ENCODE assay signal across 15 cellular contexts in the genomic region with DNA sequence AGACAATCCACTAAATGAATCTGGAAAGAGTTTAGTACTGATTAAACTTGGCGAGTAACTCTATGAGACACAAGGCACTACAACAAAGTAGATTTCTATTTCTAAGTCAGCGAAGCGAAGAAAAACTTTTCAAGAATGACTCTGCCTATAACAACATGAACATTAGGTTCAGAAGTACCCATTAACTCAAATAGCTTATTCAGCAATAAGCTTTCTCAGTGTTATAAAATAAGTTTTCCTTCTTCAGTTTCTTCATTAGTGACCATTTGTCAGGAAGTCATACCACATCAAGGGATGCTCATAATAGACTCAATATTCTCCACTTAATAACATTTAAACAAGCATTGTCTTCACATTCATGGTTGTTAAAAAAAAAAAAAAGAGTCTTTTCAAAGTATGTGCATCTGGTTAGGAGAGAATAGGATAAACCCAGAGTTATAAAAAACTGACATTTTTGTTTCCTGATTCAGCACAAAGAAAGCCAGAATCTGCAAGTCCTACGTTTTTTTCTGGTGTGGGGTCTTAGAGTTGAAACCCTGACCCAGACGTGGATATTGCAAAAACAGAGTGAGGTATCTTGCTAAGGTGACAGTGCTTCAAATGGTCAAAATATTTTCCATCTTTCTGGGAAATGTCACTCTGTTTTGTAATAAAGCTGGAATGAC.
DNase-seq lines count a peak whose midpoint lies in the region; ATAC-seq and TF ChIP-seq lines count a peak whose summit lies in the region.
"Had no signal": no experiment of that assay in that cellular context is flagged by ENCODE, and none has a peak within 500 bp of the region (broad histone marks: within the 10 kb centered on the region; RNA-seq: fewer than 3 reads in every experiment).

No MANE protein-coding gene starts in this region.

- H4K5ac ChIP-seq in IMR-90 (ENCODE audit: low read depth, low read length) = no peak overlapping the region

- no peak overlapping the region for H2BK5ac ChIP-seq in IMR-90 (ENCODE audit: low read depth, low read length, poor library complexity, severe bottlenecking)

- no peak for TF ChIP-seq POLR2A in IMR-90 (IDR thresholded peaks at IDR 0.05; ENCODE audit: low read depth, low read length)

- peaks cover 16% of the 10 kb centered on the region for H3F3A ChIP-seq in smooth muscle cell (ENCODE audit: low read depth)

- no peaks in the 10 kb centered on the region for H3K9me1 ChIP-seq in IMR-90 (ENCODE audit: insufficient read depth, low read length)

- TF ChIP-seq CTCF in IMR-90 (conservative IDR thresholded peaks at IDR 0.05; ENCODE audit: low read depth, low read length) (no peak), fibroblast of the aortic adventitia (IDR thresholded peaks at IDR 0.05; ENCODE audit: insufficient read depth, low read length) (no peak), smooth muscle cell (IDR thresholded peaks at IDR 0.05; ENCODE audit: borderline replicate concordance, insufficient read depth, poor library complexity, severe bottlenecking) (no peak), dorsolateral prefrontal cortex (IDR thresholded peaks at IDR 0.05 in 54 of 56, conservative IDR thresholded peaks at IDR 0.05 in 2 of 56; ENCODE audit: low read depth in 1 of 56, partially characterized antibody in 56 of 56) (no peak), mammary epithelial cell (conservative IDR thresholded peaks at IDR 0.05 in 1 of 2, IDR thresholded peaks at IDR 0.05 in 1 of 2; ENCODE audit: extremely low read depth in 1 of 2, insufficient read depth in 1 of 2, low read depth in 1 of 2, low read length in 2 of 2) (no peak), WERI-Rb-1 (IDR thresholded peaks at IDR 0.05; ENCODE audit: low read depth, low read length) (no peak)

- no peak overlapping the region for H2AK9ac ChIP-seq in IMR-90 (replicated peaks; ENCODE audit: low read depth, low read length, poor library complexity)

- CTCF ChIA-PET in IMR-90 (lab: Yijun Ruan, JAX) (no interaction called here), mammary epithelial cell (lab: Charles Lee; ENCODE audit: low non-redundant PET) (no interaction called here)

- H3K4me1 ChIP-seq in IMR-90 (ENCODE audit: control insufficient read depth, insufficient read depth, low read length) (peaks cover 2% of the 10 kb centered on the region; the same call in 1 of the 2 replicates), smooth muscle cell (ENCODE audit: low read depth) (peaks cover 3% of the 10 kb centered on the region), mammary epithelial cell (ENCODE audit: insufficient read depth, low read length) (peaks cover 35% of the 10 kb centered on the region)

- H3K9ac ChIP-seq in IMR-90 (ENCODE audit: low read depth, low read length) (no peak overlapping the region), smooth muscle cell (ENCODE audit: low read depth) (peak overlapping the region; percentile 22), mammary epithelial cell (ENCODE audit: insufficient read depth, low read length) (no peak overlapping the region)

- no peak overlapping the region for H3K4ac ChIP-seq in IMR-90 (ENCODE audit: low read depth, low read length)

- H2AK5ac ChIP-seq in IMR-90 (ENCODE audit: low read depth, low read length) = no peak overlapping the region

- no peaks in the 10 kb centered on the region for H3K36me3 ChIP-seq in IMR-90 (ENCODE audit: control insufficient read depth, insufficient read depth, low read length)
- no peaks in the 10 kb centered on the region for H3K36me3 ChIP-seq in smooth muscle cell (ENCODE audit: low read depth)
- H3K36me3 ChIP-seq in mammary epithelial cell (ENCODE audit: insufficient read depth, low read length) = no peaks in the 10 kb centered on the region
- H3K36me3 ChIP-seq in WERI-Rb-1 = no peaks in the 10 kb centered on the region

- H3K79me2 ChIP-seq in smooth muscle cell (ENCODE audit: low read depth) (no peaks in the 10 kb centered on the region), mammary epithelial cell (ENCODE audit: insufficient read depth, low read length) (no peaks in the 10 kb centered on the region)

- H2BK20ac ChIP-seq in IMR-90 (ENCODE audit: low read depth, low read length) = no peak overlapping the region

- 0% methylated on average over 1 of the region's 5 CpGs; no CpG with 5 or more reads in 1 of the 2 experiments for WGBS in IMR-90 (ENCODE audit: extremely low coverage in 2 of 2, insufficient read length in 1 of 2), 2 experiments
- WGBS in smooth muscle cell (ENCODE audit: low lambda C conversion rate) = 59% methylated on average over 5 of the region's 5 CpGs
- 85% methylated on average over 5 of the region's 5 CpGs for WGBS in mammary epithelial cell (ENCODE audit: low coverage, missing lambda C conversion rate)

- H3K27me3 ChIP-seq in IMR-90 (ENCODE audit: control insufficient read depth, insufficient read depth, low read length) (no peaks in the 10 kb centered on the region), smooth muscle cell (ENCODE audit: low read depth) (no peaks in the 10 kb centered on the region), dorsolateral prefrontal cortex (peaks cover 0 to 3% (median 0%) of the 10 kb centered on the region in 45 donors), mammary epithelial cell (ENCODE audit: insufficient read depth, low read length) (no peaks in the 10 kb centered on the region), WERI-Rb-1 (ENCODE audit: insufficient read depth, low read depth, severe bottlenecking) (no peaks in the 10 kb centered on the region)

- BruUV-seq in IMR-90 (replicated peaks; lab: Mats Ljungman, UMichigan) (no TSS peak), mammary epithelial cell (replicated peaks; lab: Mats Ljungman, UMichigan) (no TSS peak)

- no peak overlapping the region for H3K23ac ChIP-seq in IMR-90 (ENCODE audit: low read depth, low read length)

- in situ Hi-C loops in IMR-90 (cut with MboI; ENCODE audit: low sequenced_read_pairs) = no loop called here
- in situ Hi-C loops in mammary epithelial cell (cut with MboI; ENCODE audit: low sequenced_read_pairs in 2 of 2) = no loop called here

- H3K4me3 ChIP-seq in IMR-90 (ENCODE audit: insufficient read depth, low read depth, low read length) (no peak overlapping the region), fibroblast of the aortic adventitia (ENCODE audit: low read depth, low read length) (no peak overlapping the region), smooth muscle cell (no peak overlapping the region), dorsolateral prefrontal cortex (no peak overlapping the region), mammary epithelial cell (replicated peaks in 1 of 3; ENCODE audit: insufficient read depth in 1 of 3, low read depth in 2 of 3, low read length in 3 of 3) (no peak overlapping the region), WERI-Rb-1 (ENCODE audit: low read depth, low read length) (no peak overlapping the region)

- POLR2A ChIA-PET in IMR-90 (lab: Charles Lee; ENCODE audit: unreplicated experiment) = interaction anchor here (0.6 kb wide), 1 partner anchor 87 kb away, joined by 5 read pairs; no protein-coding TSS in a partner anchor

- DNase-seq in IMR-90 (peak; percentile 28), astrocyte of the hippocampus (ENCODE audit: low read depth, low spot score) (peak; percentile 22), fibroblast of the aortic adventitia (ENCODE audit: low read depth) (peak; percentile 31), smooth muscle cell (lab: John Stamatoyannopoulos, UW; ENCODE audit: unreplicated experiment) (no peak), dorsolateral prefrontal cortex (no peak), mammary epithelial cell (no peak), WERI-Rb-1 (no peak)
- DNase-seq: GDM1, HCEC 1CT, NCI-H1436, NCI-H2029, NCI-H345, NCI-H524 treated with DMSO at 0.1 percent for 48 hours, PC-3, RPMI8226 had no signal

- no peaks in the 10 kb centered on the region for H3K9me3 ChIP-seq in IMR-90 (ENCODE audit: control insufficient read depth, insufficient read depth, low read length)
- H3K9me3 ChIP-seq in smooth muscle cell (replicated peaks; ENCODE audit: low read depth) = no peaks in the 10 kb centered on the region
- H3K9me3 ChIP-seq in mammary epithelial cell (replicated peaks; ENCODE audit: insufficient read depth, low read length) = peaks cover 3% of the 10 kb centered on the region
- peaks cover 1% of the 10 kb centered on the region for H3K9me3 ChIP-seq in WERI-Rb-1 (ENCODE audit: severe bottlenecking)

- no peak overlapping the region for H3K27ac ChIP-seq in IMR-90 (ENCODE audit: insufficient read depth, low read length)
- peak overlapping the region; percentile 81 for H3K27ac ChIP-seq in smooth muscle cell (ENCODE audit: low read depth)
- H3K27ac ChIP-seq in dorsolateral prefrontal cortex = no peak overlapping the region
- no peak overlapping the region for H3K27ac ChIP-seq in mammary epithelial cell (ENCODE audit: insufficient read depth, low read depth, low read length)
- H3K27ac ChIP-seq in WERI-Rb-1 = no peak overlapping the region

- ATAC-seq in IMR-90 (ENCODE audit: low read depth) = no peak
- ATAC-seq: PC-3 had no signal

- intact Hi-C loops in IMR-90 (cut with micrococcal nuclease) = no loop called here
- intact Hi-C loops in dorsolateral prefrontal cortex (cut with DNase I) = no loop called here
- intact Hi-C loops in mammary epithelial cell (cut with micrococcal nuclease) = no loop called here

- no peak overlapping the region for H3K56ac ChIP-seq in IMR-90 (ENCODE audit: extremely low read depth, insufficient read depth, low read length)

- no peak for TF ChIP-seq RAD21 in IMR-90 (IDR thresholded peaks at IDR 0.05; ENCODE audit: low read length)

- H3K18ac ChIP-seq in IMR-90 (ENCODE audit: low read depth, low read length) = 0 out of 2 replicates have a peak overlapping the region, but pooled peaks have one; percentile 18

- no peak overlapping the region for H4K8ac ChIP-seq in IMR-90 (ENCODE audit: low read depth in 2 of 2, low read length in 2 of 2)

- peak overlapping the region; percentile 27; the same call in 1 of the 2 replicates for H3K4me2 ChIP-seq in IMR-90 (ENCODE audit: low read depth, low read length)
- H3K4me2 ChIP-seq in smooth muscle cell = peak overlapping the region; percentile 62
- H3K4me2 ChIP-seq in mammary epithelial cell (ENCODE audit: insufficient read depth, low read depth, low read length) = no peak overlapping the region

- no peak overlapping the region for H4K91ac ChIP-seq in IMR-90 (ENCODE audit: insufficient read depth, low read depth, low read length)

- H4K20me1 ChIP-seq in IMR-90 (ENCODE audit: insufficient read depth, low read length) = no peaks in the 10 kb centered on the region
- H4K20me1 ChIP-seq in smooth muscle cell (ENCODE audit: low read depth) = no peaks in the 10 kb centered on the region
- H4K20me1 ChIP-seq in mammary epithelial cell (ENCODE audit: insufficient read depth, low read length) = no peaks in the 10 kb centered on the region

- H2AFZ ChIP-seq in IMR-90 (replicated peaks; ENCODE audit: low read length, poor library complexity) (no peak overlapping the region), smooth muscle cell (ENCODE audit: low read depth) (peak overlapping the region; percentile 23), mammary epithelial cell (ENCODE audit: low read depth, low read length) (no peak overlapping the region)

- dilution Hi-C loops in IMR-90 (cut with HindIII; ENCODE audit: low sequenced_read_pairs, unreplicated experiment) (no loop called here), mammary epithelial cell (cut with HindIII; ENCODE audit: low sequenced_read_pairs) (no loop called here)

- 0 out of 2 replicates have a peak overlapping the region, but pooled peaks have one; percentile 12 for H3K14ac ChIP-seq in IMR-90 (replicated peaks; ENCODE audit: low read depth, low read length)

- H3K79me1 ChIP-seq in IMR-90 (ENCODE audit: low read depth in 1 of 2, low read length in 2 of 2) = no peaks in the 10 kb centered on the region

- H2BK15ac ChIP-seq in IMR-90 (ENCODE audit: low read depth, low read length) = no peak overlapping the region

- no peak overlapping the region for H2BK120ac ChIP-seq in IMR-90 (ENCODE audit: low read depth, low read length)

Comparison
In these comparisons a context has a peak if more than half of its experiments do, and no peak if none do; other contexts are left out.
1. DNase-seq: peak in IMR-90 (single experiment), astrocyte of the hippocampus (single experiment) and fibroblast of the aortic adventitia (single experiment); none in smooth muscle cell (single experiment), dorsolateral prefrontal cortex (0 of 10), mammary epithelial cell (single experiment) and WERI-Rb-1 (single experiment).